Comparison of ENCODE assay signal across 7 cellular contexts in the genomic region with DNA sequence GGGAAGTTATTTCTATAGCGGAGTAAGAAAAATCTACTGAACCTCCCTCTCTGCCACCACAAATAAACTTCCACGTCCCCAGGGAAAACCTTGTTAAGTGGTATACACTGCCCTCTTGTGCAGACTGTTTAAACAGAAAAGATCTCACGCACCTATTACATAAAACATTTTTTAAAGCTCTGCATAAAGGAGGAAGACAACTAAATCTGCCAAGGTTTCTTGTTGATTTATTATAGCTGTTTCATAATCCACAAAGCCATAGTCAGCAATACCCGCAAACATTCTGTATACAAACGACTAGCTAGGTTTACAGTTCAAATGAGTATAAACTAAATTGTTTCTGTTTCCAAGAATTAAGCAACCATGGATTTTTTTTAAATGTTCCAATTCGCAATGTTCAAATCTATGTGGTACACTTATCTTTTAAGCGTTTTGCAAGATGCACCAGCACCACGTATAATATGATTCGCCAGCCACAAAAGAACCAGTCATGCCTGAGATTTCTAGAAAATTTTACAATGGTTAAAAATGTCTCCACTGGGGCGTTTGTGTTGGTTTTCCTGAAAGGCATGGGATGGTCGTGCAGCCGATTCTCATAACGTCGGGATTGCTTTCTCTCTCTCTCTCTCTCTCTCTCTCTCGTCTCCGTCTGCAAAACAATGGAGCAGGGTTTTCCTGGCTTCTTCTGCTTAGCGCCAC.
DNase-seq lines count a peak whose midpoint lies in the region; ATAC-seq and TF ChIP-seq lines count a peak whose summit lies in the region.

No MANE protein-coding gene starts in this region.

- H3K27me3 ChIP-seq in SJSA1 (replicated peaks) (no peaks in the 10 kb centered on the region), thoracic aorta (replicated peaks; ENCODE audit: insufficient read depth) (no peaks in the 10 kb centered on the region)

- H3K27me3 Mint-ChIP-seq in glutamatergic neuron (ENCODE audit: unreplicated experiment) = no peaks in the 10 kb centered on the region

- in situ Hi-C loops in KBM-7 (cut with MboI; ENCODE audit: low pct_unique_long_range_greater_than_20kb, low sequenced_read_pairs) = no loop called here

- peak overlapping the region; percentile 73 for H3K27ac Mint-ChIP-seq in glutamatergic neuron (ENCODE audit: unreplicated experiment)

- H3K27ac ChIP-seq in SJSA1 (peak overlapping the region; percentile 21; the same call in 1 of the 2 replicates), thoracic aorta (no peak overlapping the region)

- H3K4me1 Mint-ChIP-seq in glutamatergic neuron (ENCODE audit: low read depth, unreplicated experiment) = peaks cover 9% of the 10 kb centered on the region

- H3K4me1 ChIP-seq in SJSA1 (replicated peaks) (peaks cover 3% of the 10 kb centered on the region; the same call in 1 of the 2 replicates), thoracic aorta (ENCODE audit: control insufficient read depth in 1 of 2, low read depth in 2 of 2) (no peaks in the 10 kb centered on the region)

- no peaks in the 10 kb centered on the region for H3K9me3 Mint-ChIP-seq in glutamatergic neuron (ENCODE audit: unreplicated experiment)

- H3K4me3 Mint-ChIP-seq in glutamatergic neuron (ENCODE audit: unreplicated experiment) = peak overlapping the region; percentile 67

- H3K36me3 Mint-ChIP-seq in glutamatergic neuron (ENCODE audit: unreplicated experiment) = no peaks in the 10 kb centered on the region

- DNase-seq in KBM-7 = peak; percentile 42
- peak; percentile 42 to 47 for DNase-seq in SJSA1 (ENCODE audit: low read depth in 1 of 2, low spot score in 2 of 2)
- DNase-seq in glutamatergic neuron = no peak
- DNase-seq in thoracic aorta (ENCODE audit: low spot score) = no peak

- TF ChIP-seq CTCF in glutamatergic neuron (IDR thresholded peaks at IDR 0.05; ENCODE audit: partially characterized antibody, unreplicated experiment) (no peak), thoracic aorta (IDR thresholded peaks at IDR 0.05) (peak; percentile 14)

- H3K4me3 ChIP-seq in SJSA1 = peak overlapping the region; percentile 32
- H3K4me3 ChIP-seq in thoracic aorta = peak overlapping the region; percentile 50

- ATAC-seq in thoracic aorta (ENCODE audit: insufficient number of reproducible peaks, low FRiP score, low read depth) = no peak
- ATAC-seq in GM18870 (IDR thresholded peaks at IDR 0.05; ENCODE audit: unreplicated experiment) = no peak
- ATAC-seq in GM19324 (IDR thresholded peaks at IDR 0.05; ENCODE audit: low FRiP score, unreplicated experiment) = no peak
- ATAC-seq in HG03378 (IDR thresholded peaks at IDR 0.05; ENCODE audit: unreplicated experiment) = no peak

- H3K36me3 ChIP-seq in SJSA1 (no peaks in the 10 kb centered on the region), thoracic aorta (no peaks in the 10 kb centered on the region)

- H3K9me3 ChIP-seq in SJSA1 (replicated peaks) (no peaks in the 10 kb centered on the region), thoracic aorta (no peaks in the 10 kb centered on the region)

Comparison
In these comparisons a context has a peak if more than half of its experiments do, and no peak if none do; other contexts are left out.
1. DNase-seq: peak in KBM-7 (single experiment) and SJSA1 (2 of 2); none in glutamatergic neuron (single experiment) and thoracic aorta (single experiment).